ENCODE assay signal across 1 cellular context in the genomic region with DNA sequence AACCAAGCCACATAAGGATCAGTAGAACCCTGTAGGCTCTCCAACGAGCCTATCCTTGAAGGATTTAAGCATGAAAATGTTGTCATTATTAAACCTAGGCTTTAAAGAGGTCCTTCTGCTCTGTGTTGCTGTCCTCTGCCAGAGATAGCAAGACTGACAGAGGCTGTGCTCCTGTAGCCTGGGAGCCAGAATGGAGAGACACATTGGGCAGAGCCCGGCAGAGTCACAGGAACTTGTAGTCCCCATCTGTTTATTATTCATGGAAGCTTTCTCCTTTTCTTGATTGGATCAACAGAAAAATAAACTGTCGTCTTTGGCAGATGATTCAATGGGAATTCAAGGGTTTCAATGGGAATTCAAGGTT.
TF ChIP-seq lines count a peak whose summit lies in the region.

No MANE protein-coding gene starts in this region.

TF ChIP-seq in H1, 55 proteins besides CTCF, POLR2A, EP300 and RAD21:
- TF ChIP-seq RBBP5 (IDR thresholded peaks at IDR 0.05; ENCODE audit: borderline replicate concordance, low read depth, low read length) (no peak), SP2 (IDR thresholded peaks at IDR 0.05; ENCODE audit: low read length) (no peak), KDM1A (IDR thresholded peaks at IDR 0.05; ENCODE audit: borderline replicate concordance, low read length) (no peak)
